Comparison of ENCODE assay signal across 1 cellular context in the genomic region with DNA sequence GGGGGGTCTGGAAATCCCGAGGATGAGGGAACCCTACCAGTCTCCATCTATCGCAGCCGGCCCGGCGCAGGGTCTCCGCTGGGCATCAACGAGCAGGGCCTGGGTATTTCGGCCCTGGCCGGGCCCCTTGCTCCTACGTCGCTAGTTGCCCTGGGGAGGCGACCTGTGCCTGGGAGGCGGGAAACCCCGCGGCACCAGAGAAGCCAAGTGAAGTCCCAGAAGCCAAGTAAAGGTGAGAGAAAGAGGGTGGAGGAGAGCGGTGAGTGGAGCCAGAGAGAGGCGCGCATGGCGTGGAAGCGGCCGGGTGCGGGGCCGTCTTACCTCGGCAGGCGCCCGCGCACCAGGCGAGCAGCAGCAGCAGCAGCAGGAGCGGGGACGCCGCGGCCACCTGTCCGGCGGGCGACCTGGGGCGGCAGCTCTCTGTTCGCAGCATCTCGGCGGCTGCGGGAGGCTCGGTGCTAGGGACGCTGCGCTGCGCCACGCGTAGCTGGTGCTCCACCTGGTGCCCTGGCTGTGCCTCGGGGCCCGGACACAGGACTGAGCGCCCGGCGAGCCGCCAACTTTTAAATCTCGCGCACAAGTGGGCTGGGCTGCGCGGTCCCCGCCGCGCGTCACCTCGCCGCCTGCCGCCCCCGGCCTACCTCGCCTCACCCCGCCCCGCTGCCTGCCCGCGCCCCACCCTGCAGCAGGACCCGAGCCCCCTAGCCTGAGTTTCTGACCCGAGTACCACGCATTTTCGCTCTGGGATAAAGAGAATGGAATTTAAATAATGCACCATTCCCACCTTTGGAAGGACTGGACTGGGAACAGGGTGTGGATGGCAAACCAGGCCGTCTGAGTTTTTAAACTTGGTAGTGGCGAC.
TF ChIP-seq lines count a peak whose summit lies in the region.

A gene with protein sequence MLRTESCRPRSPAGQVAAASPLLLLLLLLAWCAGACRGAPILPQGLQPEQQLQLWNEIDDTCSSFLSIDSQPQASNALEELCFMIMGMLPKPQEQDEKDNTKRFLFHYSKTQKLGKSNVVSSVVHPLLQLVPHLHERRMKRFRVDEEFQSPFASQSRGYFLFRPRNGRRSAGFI (minus strand): TSS at position 539 of the 862 bp plus-strand sequence. CDS start 106 bp downstream, at position 433.

TF ChIP-seq in HepG2, 621 proteins besides CTCF, POLR2A, EP300 and RAD21:
- TF ChIP-seq, protein P1, sequence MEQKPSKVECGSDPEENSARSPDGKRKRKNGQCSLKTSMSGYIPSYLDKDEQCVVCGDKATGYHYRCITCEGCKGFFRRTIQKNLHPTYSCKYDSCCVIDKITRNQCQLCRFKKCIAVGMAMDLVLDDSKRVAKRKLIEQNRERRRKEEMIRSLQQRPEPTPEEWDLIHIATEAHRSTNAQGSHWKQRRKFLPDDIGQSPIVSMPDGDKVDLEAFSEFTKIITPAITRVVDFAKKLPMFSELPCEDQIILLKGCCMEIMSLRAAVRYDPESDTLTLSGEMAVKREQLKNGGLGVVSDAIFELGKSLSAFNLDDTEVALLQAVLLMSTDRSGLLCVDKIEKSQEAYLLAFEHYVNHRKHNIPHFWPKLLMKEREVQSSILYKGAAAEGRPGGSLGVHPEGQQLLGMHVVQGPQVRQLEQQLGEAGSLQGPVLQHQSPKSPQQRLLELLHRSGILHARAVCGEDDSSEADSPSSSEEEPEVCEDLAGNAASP (CRISPR knock-in tag; IDR thresholded peaks at IDR 0.05; ENCODE audit: borderline replicate concordance): no peak
- TF ChIP-seq HNRNPLL (IDR thresholded peaks at IDR 0.05; ENCODE audit: low read depth, low read length, poor library complexity, severe bottlenecking) (peak; percentile 52), DMAP1 (CRISPR knock-in tag; IDR thresholded peaks at IDR 0.05) (no peak), CEBPB (IDR thresholded peaks at IDR 0.05; ENCODE audit: borderline replicate concordance, low read depth, low read length) (no peak), ZSCAN31 (CRISPR knock-in tag; IDR thresholded peaks at IDR 0.05; ENCODE audit: low read depth) (no peak), NCOA1 (CRISPR knock-in tag; IDR thresholded peaks at IDR 0.05) (no peak), SMAD1 (CRISPR knock-in tag; IDR thresholded peaks at IDR 0.05; ENCODE audit: borderline replicate concordance, low read depth) (no peak), ZNF557 (CRISPR knock-in tag; IDR thresholded peaks at IDR 0.05) (no peak), ZNF550 (CRISPR knock-in tag; IDR thresholded peaks at IDR 0.05; ENCODE audit: borderline replicate concordance) (no peak), ZNF263 (CRISPR knock-in tag; IDR thresholded peaks at IDR 0.05) (peak; percentile 20; the same call in 1 of the 2 replicates), SRSF4 (IDR thresholded peaks at IDR 0.05; ENCODE audit: low read depth, low read length, poor library complexity, severe bottlenecking) (no peak), SP2 (CRISPR knock-in tag; IDR thresholded peaks at IDR 0.05) (no peak), ONECUT2 (CRISPR knock-in tag; IDR thresholded peaks at IDR 0.05) (no peak), STAG1 (CRISPR knock-in tag; IDR thresholded peaks at IDR 0.05) (peak; percentile 54), TBL1XR1 (IDR thresholded peaks at IDR 0.05; ENCODE audit: borderline replicate concordance, low read length, partially characterized antibody) (no peak), ZSCAN25 (CRISPR knock-in tag; IDR thresholded peaks at IDR 0.05) (no peak)
- TF ChIP-seq, protein P2, sequence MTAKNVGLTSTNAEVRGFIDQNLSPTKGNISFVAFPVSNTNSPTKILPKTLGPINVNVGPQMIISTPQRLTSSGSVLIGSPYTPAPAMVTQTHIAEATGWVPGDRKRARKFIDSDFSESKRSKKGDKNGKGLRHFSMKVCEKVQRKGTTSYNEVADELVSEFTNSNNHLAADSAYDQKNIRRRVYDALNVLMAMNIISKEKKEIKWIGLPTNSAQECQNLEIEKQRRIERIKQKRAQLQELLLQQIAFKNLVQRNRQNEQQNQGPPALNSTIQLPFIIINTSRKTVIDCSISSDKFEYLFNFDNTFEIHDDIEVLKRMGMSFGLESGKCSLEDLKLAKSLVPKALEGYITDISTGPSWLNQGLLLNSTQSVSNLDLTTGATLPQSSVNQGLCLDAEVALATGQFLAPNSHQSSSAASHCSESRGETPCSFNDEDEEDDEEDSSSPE (CRISPR knock-in tag; IDR thresholded peaks at IDR 0.05): peak; percentile 48; the same call in 1 of the 2 replicates
- TF ChIP-seq, protein P3, sequence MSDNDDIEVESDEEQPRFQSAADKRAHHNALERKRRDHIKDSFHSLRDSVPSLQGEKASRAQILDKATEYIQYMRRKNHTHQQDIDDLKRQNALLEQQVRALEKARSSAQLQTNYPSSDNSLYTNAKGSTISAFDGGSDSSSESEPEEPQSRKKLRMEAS (IDR thresholded peaks at IDR 0.05): no peak
- TF ChIP-seq, protein P4, sequence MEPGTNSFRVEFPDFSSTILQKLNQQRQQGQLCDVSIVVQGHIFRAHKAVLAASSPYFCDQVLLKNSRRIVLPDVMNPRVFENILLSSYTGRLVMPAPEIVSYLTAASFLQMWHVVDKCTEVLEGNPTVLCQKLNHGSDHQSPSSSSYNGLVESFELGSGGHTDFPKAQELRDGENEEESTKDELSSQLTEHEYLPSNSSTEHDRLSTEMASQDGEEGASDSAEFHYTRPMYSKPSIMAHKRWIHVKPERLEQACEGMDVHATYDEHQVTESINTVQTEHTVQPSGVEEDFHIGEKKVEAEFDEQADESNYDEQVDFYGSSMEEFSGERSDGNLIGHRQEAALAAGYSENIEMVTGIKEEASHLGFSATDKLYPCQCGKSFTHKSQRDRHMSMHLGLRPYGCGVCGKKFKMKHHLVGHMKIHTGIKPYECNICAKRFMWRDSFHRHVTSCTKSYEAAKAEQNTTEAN (CRISPR knock-in tag; conservative IDR thresholded peaks at IDR 0.05): no peak
- TF ChIP-seq, protein P5, sequence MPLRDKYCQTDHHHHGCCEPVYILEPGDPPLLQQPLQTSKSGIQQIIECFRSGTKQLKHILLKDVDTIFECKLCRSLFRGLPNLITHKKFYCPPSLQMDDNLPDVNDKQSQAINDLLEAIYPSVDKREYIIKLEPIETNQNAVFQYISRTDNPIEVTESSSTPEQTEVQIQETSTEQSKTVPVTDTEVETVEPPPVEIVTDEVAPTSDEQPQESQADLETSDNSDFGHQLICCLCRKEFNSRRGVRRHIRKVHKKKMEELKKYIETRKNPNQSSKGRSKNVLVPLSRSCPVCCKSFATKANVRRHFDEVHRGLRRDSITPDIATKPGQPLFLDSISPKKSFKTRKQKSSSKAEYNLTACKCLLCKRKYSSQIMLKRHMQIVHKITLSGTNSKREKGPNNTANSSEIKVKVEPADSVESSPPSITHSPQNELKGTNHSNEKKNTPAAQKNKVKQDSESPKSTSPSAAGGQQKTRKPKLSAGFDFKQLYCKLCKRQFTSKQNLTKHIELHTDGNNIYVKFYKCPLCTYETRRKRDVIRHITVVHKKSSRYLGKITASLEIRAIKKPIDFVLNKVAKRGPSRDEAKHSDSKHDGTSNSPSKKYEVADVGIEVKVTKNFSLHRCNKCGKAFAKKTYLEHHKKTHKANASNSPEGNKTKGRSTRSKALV (CRISPR knock-in tag; IDR thresholded peaks at IDR 0.05): peak; percentile 84
- TF ChIP-seq, protein P6, sequence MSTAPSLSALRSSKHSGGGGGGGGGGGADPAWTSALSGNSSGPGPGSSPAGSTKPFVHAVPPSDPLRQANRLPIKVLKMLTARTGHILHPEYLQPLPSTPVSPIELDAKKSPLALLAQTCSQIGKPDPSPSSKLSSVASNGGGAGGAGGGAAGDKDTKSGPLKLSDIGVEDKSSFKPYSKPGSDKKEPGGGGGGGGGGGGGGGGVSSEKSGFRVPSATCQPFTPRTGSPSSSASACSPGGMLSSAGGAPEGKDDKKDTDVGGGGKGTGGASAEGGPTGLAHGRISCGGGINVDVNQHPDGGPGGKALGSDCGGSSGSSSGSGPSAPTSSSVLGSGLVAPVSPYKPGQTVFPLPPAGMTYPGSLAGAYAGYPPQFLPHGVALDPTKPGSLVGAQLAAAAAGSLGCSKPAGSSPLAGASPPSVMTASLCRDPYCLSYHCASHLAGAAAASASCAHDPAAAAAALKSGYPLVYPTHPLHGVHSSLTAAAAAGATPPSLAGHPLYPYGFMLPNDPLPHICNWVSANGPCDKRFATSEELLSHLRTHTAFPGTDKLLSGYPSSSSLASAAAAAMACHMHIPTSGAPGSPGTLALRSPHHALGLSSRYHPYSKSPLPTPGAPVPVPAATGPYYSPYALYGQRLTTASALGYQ (CRISPR knock-in tag; IDR thresholded peaks at IDR 0.05): no peak
- TF ChIP-seq, protein P7, sequence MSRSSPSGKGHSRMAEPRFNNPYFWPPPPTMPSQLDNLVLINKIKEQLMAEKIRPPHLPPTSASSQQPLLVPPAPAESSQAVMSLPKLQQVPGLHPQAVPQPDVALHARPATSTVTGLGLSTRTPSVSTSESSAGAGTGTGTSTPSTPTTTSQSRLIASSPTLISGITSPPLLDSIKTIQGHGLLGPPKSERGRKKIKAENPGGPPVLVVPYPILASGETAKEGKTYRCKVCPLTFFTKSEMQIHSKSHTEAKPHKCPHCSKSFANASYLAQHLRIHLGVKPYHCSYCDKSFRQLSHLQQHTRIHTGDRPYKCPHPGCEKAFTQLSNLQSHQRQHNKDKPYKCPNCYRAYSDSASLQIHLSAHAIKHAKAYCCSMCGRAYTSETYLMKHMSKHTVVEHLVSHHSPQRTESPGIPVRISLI (CRISPR knock-in tag; IDR thresholded peaks at IDR 0.05; ENCODE audit: borderline replicate concordance): no peak
- TF ChIP-seq, protein P8, sequence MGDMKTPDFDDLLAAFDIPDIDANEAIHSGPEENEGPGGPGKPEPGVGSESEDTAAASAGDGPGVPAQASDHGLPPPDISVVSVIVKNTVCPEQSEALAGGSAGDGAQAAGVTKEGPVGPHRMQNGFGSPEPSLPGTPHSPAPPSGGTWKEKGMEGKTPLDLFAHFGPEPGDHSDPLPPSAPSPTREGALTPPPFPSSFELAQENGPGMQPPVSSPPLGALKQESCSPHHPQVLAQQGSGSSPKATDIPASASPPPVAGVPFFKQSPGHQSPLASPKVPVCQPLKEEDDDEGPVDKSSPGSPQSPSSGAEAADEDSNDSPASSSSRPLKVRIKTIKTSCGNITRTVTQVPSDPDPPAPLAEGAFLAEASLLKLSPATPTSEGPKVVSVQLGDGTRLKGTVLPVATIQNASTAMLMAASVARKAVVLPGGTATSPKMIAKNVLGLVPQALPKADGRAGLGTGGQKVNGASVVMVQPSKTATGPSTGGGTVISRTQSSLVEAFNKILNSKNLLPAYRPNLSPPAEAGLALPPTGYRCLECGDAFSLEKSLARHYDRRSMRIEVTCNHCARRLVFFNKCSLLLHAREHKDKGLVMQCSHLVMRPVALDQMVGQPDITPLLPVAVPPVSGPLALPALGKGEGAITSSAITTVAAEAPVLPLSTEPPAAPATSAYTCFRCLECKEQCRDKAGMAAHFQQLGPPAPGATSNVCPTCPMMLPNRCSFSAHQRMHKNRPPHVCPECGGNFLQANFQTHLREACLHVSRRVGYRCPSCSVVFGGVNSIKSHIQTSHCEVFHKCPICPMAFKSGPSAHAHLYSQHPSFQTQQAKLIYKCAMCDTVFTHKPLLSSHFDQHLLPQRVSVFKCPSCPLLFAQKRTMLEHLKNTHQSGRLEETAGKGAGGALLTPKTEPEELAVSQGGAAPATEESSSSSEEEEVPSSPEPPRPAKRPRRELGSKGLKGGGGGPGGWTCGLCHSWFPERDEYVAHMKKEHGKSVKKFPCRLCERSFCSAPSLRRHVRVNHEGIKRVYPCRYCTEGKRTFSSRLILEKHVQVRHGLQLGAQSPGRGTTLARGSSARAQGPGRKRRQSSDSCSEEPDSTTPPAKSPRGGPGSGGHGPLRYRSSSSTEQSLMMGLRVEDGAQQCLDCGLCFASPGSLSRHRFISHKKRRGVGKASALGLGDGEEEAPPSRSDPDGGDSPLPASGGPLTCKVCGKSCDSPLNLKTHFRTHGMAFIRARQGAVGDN (CRISPR knock-in tag; IDR thresholded peaks at IDR 0.05): peak; percentile 35; the same call in 1 of the 2 replicates
- TF ChIP-seq, protein P9, sequence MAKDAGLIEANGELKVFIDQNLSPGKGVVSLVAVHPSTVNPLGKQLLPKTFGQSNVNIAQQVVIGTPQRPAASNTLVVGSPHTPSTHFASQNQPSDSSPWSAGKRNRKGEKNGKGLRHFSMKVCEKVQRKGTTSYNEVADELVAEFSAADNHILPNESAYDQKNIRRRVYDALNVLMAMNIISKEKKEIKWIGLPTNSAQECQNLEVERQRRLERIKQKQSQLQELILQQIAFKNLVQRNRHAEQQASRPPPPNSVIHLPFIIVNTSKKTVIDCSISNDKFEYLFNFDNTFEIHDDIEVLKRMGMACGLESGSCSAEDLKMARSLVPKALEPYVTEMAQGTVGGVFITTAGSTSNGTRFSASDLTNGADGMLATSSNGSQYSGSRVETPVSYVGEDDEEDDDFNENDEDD (CRISPR knock-in tag; IDR thresholded peaks at IDR 0.05; ENCODE audit: borderline replicate concordance): 0 out of 2 replicates have a peak, but pooled peaks have one; percentile 28
- TF ChIP-seq, protein P10, sequence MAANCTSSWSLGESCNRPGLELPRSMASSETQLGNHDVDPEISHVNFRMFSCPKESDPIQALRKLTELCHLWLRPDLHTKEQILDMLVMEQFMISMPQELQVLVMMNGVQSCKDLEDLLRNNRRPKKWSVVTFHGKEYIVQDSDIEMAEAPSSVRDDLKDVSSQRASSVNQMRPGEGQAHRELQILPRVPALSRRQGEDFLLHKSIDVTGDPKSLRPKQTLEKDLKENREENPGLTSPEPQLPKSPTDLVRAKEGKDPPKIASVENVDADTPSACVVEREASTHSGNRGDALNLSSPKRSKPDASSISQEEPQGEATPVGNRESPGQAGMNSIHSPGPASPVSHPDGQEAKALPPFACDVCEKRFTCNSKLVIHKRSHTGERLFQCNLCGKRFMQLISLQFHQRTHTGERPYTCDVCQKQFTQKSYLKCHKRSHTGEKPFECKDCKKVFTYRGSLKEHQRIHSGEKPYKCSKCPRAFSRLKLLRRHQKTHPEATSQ (CRISPR knock-in tag; IDR thresholded peaks at IDR 0.05; ENCODE audit: borderline replicate concordance): no peak
- TF ChIP-seq, protein P11, sequence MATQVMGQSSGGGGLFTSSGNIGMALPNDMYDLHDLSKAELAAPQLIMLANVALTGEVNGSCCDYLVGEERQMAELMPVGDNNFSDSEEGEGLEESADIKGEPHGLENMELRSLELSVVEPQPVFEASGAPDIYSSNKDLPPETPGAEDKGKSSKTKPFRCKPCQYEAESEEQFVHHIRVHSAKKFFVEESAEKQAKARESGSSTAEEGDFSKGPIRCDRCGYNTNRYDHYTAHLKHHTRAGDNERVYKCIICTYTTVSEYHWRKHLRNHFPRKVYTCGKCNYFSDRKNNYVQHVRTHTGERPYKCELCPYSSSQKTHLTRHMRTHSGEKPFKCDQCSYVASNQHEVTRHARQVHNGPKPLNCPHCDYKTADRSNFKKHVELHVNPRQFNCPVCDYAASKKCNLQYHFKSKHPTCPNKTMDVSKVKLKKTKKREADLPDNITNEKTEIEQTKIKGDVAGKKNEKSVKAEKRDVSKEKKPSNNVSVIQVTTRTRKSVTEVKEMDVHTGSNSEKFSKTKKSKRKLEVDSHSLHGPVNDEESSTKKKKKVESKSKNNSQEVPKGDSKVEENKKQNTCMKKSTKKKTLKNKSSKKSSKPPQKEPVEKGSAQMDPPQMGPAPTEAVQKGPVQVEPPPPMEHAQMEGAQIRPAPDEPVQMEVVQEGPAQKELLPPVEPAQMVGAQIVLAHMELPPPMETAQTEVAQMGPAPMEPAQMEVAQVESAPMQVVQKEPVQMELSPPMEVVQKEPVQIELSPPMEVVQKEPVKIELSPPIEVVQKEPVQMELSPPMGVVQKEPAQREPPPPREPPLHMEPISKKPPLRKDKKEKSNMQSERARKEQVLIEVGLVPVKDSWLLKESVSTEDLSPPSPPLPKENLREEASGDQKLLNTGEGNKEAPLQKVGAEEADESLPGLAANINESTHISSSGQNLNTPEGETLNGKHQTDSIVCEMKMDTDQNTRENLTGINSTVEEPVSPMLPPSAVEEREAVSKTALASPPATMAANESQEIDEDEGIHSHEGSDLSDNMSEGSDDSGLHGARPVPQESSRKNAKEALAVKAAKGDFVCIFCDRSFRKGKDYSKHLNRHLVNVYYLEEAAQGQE (IDR thresholded peaks at IDR 0.05; ENCODE audit: borderline replicate concordance in 1 of 2, low read depth in 1 of 2, low read length in 2 of 2): no peak
